Comparison of ENCODE assay signal across 1 cellular context in genomic region chr10:72323108-72323932, GRCh38.
TF ChIP-seq lines count a peak whose summit lies in the region.

No MANE protein-coding gene starts in this region.

TF ChIP-seq in H1, 55 proteins besides CTCF, POLR2A, EP300 and RAD21:
- TF ChIP-seq TAF7 (optimal IDR thresholded peaks at IDR 0.05; ENCODE audit: borderline replicate concordance, low read depth, low read length) (no peak), RNF2 (IDR thresholded peaks at IDR 0.05; ENCODE audit: borderline replicate concordance, low read depth, low read length, missing control alignments, poor library complexity, severe bottlenecking) (no peak), SAP30 (IDR thresholded peaks at IDR 0.05; ENCODE audit: insufficient read depth, insufficient replicate concordance, low read length) (no peak), CHD1 (IDR thresholded peaks at IDR 0.05; ENCODE audit: low read depth, low read length) (no peak), KDM4A (IDR thresholded peaks at IDR 0.05; ENCODE audit: low read depth, low read length, severe bottlenecking) (no peak), CTBP2 (IDR thresholded peaks at IDR 0.05; ENCODE audit: borderline replicate concordance, insufficient read depth, insufficient read length, low read length) (no peak), CEBPB (IDR thresholded peaks at IDR 0.05; ENCODE audit: low read depth, low read length) (no peak), MAFK (IDR thresholded peaks at IDR 0.05; ENCODE audit: low read depth, low read length) (no peak), POLR2AphosphoS5 (IDR thresholded peaks at IDR 0.05; ENCODE audit: low read depth, low read length) (no peak), RFX5 (IDR thresholded peaks at IDR 0.05; ENCODE audit: borderline replicate concordance, low read depth, low read length) (no peak), SP4 (IDR thresholded peaks at IDR 0.05; ENCODE audit: low read length) (no peak), RBBP5 (IDR thresholded peaks at IDR 0.05; ENCODE audit: borderline replicate concordance, low read depth, low read length) (no peak), BRCA1 (IDR thresholded peaks at IDR 0.05; ENCODE audit: low read depth, low read length) (no peak), TCF12 (IDR thresholded peaks at IDR 0.05; ENCODE audit: low read depth, low read length) (no peak), HDAC2 (IDR thresholded peaks at IDR 0.05; ENCODE audit: borderline replicate concordance in 1 of 2, low read depth in 2 of 2, low read length in 2 of 2) (no peak)
- TF ChIP-seq, protein P1, sequence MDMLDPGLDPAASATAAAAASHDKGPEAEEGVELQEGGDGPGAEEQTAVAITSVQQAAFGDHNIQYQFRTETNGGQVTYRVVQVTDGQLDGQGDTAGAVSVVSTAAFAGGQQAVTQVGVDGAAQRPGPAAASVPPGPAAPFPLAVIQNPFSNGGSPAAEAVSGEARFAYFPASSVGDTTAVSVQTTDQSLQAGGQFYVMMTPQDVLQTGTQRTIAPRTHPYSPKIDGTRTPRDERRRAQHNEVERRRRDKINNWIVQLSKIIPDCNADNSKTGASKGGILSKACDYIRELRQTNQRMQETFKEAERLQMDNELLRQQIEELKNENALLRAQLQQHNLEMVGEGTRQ (IDR thresholded peaks at IDR 0.05; ENCODE audit: low read length): no peak
- TF ChIP-seq, protein P2, sequence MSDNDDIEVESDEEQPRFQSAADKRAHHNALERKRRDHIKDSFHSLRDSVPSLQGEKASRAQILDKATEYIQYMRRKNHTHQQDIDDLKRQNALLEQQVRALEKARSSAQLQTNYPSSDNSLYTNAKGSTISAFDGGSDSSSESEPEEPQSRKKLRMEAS (IDR thresholded peaks at IDR 0.05): no peak
TF ChIP-seq in H1: peak in this region for 0.
